ENCODE assay signal across 11 cellular contexts in genomic region chr9:134403292-134403681, GRCh38.
DNase-seq lines count a peak whose midpoint lies in the region; ATAC-seq and TF ChIP-seq lines count a peak whose summit lies in the region.
"Had no signal": no experiment of that assay in that cellular context is flagged by ENCODE, and none has a peak within 500 bp of the region (broad histone marks: within the 10 kb centered on the region; RNA-seq: fewer than 3 reads in every experiment).

No MANE protein-coding gene starts in this region.

- peaks cover 32% of the 10 kb centered on the region for H3K4me1 Mint-ChIP-seq in CD8-positive, alpha-beta T cell (ENCODE audit: low read depth)
- H3K4me1 Mint-ChIP-seq in activated CD4-positive, alpha-beta T cell treated with anti-CD3 and anti-CD28 coated beads, Interleukin-2, amount 10 ng/mL, durations not matched to agents 7 days and 5 days, result peaks cover 35% of the 10 kb centered on the region

- H3K9me3 Mint-ChIP-seq in CD8-positive, alpha-beta T cell, result no peaks in the 10 kb centered on the region
- H3K9me3 Mint-ChIP-seq in activated CD4-positive, alpha-beta T cell treated with anti-CD3 and anti-CD28 coated beads, Interleukin-2, amount 10 ng/mL, durations not matched to agents 7 days and 5 days, result peaks cover 6% of the 10 kb centered on the region

- H3K9me3 ChIP-seq in CD8-positive, alpha-beta T cell (ENCODE audit: low read length), result no peaks in the 10 kb centered on the region
- H3K9me3 ChIP-seq in adipocyte (ENCODE audit: control insufficient read depth, low read length), result no peaks in the 10 kb centered on the region
- H3K9me3 ChIP-seq in spleen, result peaks cover 0 to 12% (median 9%) of the 10 kb centered on the region in 8 donors

- no peak for DNase-seq in CD8-positive, alpha-beta T cell
- DNase-seq in adipocyte (ENCODE audit: low read depth) (no peak), spleen (no peak), HuH-7 (ENCODE audit: low spot score) (no peak), posterior cingulate gyrus (no peak)
- no peak for DNase-seq in activated CD4-positive, alpha-beta T cell treated with anti-CD3 and anti-CD28 coated beads, Interleukin-2, amount 10 ng/mL, durations not matched to agents 7 days and 5 days
- DNase-seq: Caco-2 had no signal

- 52 to 68% (median 55%) methylated on average over 11 of the region's 11 CpGs for WGBS in spleen, 5 donors

- TF ChIP-seq CTCF in CD8-positive, alpha-beta T cell (IDR thresholded peaks at IDR 0.05), result no peak
- no peak for TF ChIP-seq CTCF in spleen (IDR thresholded peaks at IDR 0.05 in 8 of 11, conservative IDR thresholded peaks at IDR 0.05 in 3 of 11)

- intact Hi-C loops in CD8-positive, alpha-beta T cell (cut with DNase I, micrococcal nuclease), result no loop called here
- intact Hi-C loops in spleen (cut with DNase I; ENCODE audit: low total_unique reads), result no loop called here
- intact Hi-C loops in posterior cingulate gyrus (cut with DNase I), result no loop called here

- H3K9ac ChIP-seq in adipocyte (ENCODE audit: low read length), result peak overlapping the region; percentile 79

- H3K36me3 Mint-ChIP-seq in CD8-positive, alpha-beta T cell, result no peaks in the 10 kb centered on the region
- no peaks in the 10 kb centered on the region for H3K36me3 Mint-ChIP-seq in activated CD4-positive, alpha-beta T cell treated with anti-CD3 and anti-CD28 coated beads, Interleukin-2, amount 10 ng/mL, durations not matched to agents 7 days and 5 days (ENCODE audit: low read depth)

- no peak for ATAC-seq in CD8-positive, alpha-beta T cell
- no peak for ATAC-seq in GM19035 (IDR thresholded peaks at IDR 0.05; ENCODE audit: unreplicated experiment)
- ATAC-seq: HCT116, WTC11 had no signal

- H3K4me1 ChIP-seq in CD8-positive, alpha-beta T cell (ENCODE audit: insufficient read depth, low read length), result peaks cover 55% of the 10 kb centered on the region
- H3K4me1 ChIP-seq in adipocyte (ENCODE audit: control insufficient read depth, insufficient read depth, low read length) (peaks cover 49% of the 10 kb centered on the region), spleen (peaks cover 53 to 100% (median 82%) of the 10 kb centered on the region in 6 donors)
- H3K4me1 ChIP-seq: Caco-2 had no signal

- H3K4me3 ChIP-seq in CD8-positive, alpha-beta T cell (ENCODE audit: low read depth, low read length), result no peak overlapping the region
- H3K4me3 ChIP-seq in adipocyte (ENCODE audit: low read length), result no peak overlapping the region
- peak overlapping the region in 1 of 8 donors; percentile 61 for H3K4me3 ChIP-seq in spleen

- no peaks in the 10 kb centered on the region for H3K36me3 ChIP-seq in CD8-positive, alpha-beta T cell (ENCODE audit: insufficient read depth, low read length)
- H3K36me3 ChIP-seq in adipocyte (ENCODE audit: control insufficient read depth, insufficient read depth, low read length, severe bottlenecking), result peaks cover 13% of the 10 kb centered on the region
- peaks cover 0 to 36% (median 0%) of the 10 kb centered on the region in 6 donors for H3K36me3 ChIP-seq in spleen

- no peak overlapping the region for H3K27ac ChIP-seq in CD8-positive, alpha-beta T cell (ENCODE audit: low read depth, low read length)
- peak overlapping the region; percentile 43 for H3K27ac ChIP-seq in layer of hippocampus (ENCODE audit: low read depth, low read length)
- peak overlapping the region; percentile 57 to 98 (median 92) for H3K27ac ChIP-seq in spleen

- CTCF ChIA-PET in CD8-positive, alpha-beta T cell (lab: Charles Lee), result interaction anchor here (2.5 kb wide), 1 partner anchor 12 kb away, joined by 6 read pairs; no protein-coding TSS in a partner anchor
- CTCF ChIA-PET in activated CD4-positive, alpha-beta T cell treated with anti-CD3 and anti-CD28 coated beads, Interleukin-2, amount 10 ng/mL, durations not matched to agents 7 days and 5 days (lab: Charles Lee), result no interaction called here

- no peak overlapping the region for H3K4me3 Mint-ChIP-seq in CD8-positive, alpha-beta T cell
- no peak overlapping the region for H3K4me3 Mint-ChIP-seq in activated CD4-positive, alpha-beta T cell treated with anti-CD3 and anti-CD28 coated beads, Interleukin-2, amount 10 ng/mL, durations not matched to agents 7 days and 5 days
- H3K4me3 Mint-ChIP-seq: WTC11 had no signal

- H3K27ac Mint-ChIP-seq in CD8-positive, alpha-beta T cell, result peak overlapping the region; percentile 67
- no peak overlapping the region for H3K27ac Mint-ChIP-seq in activated CD4-positive, alpha-beta T cell treated with anti-CD3 and anti-CD28 coated beads, Interleukin-2, amount 10 ng/mL, durations not matched to agents 7 days and 5 days

- H3K27me3 Mint-ChIP-seq in CD8-positive, alpha-beta T cell (ENCODE audit: low read depth), result no peaks in the 10 kb centered on the region
- no peaks in the 10 kb centered on the region for H3K27me3 Mint-ChIP-seq in activated CD4-positive, alpha-beta T cell treated with anti-CD3 and anti-CD28 coated beads, Interleukin-2, amount 10 ng/mL, durations not matched to agents 7 days and 5 days

- TF ChIP-seq POLR2A in spleen (IDR thresholded peaks at IDR 0.05), result no peak

- POLR2A ChIA-PET in CD8-positive, alpha-beta T cell (lab: Charles Lee), result interaction anchor here (1.7 kb wide), 1 partner anchor 11 kb away, joined by 10 read pairs; no protein-coding TSS in a partner anchor
- POLR2A ChIA-PET in activated CD4-positive, alpha-beta T cell treated with anti-CD3 and anti-CD28 coated beads, Interleukin-2, amount 10 ng/mL, durations not matched to agents 7 days and 5 days (lab: Charles Lee), result no interaction called here

- no peaks in the 10 kb centered on the region for H3K27me3 ChIP-seq in CD8-positive, alpha-beta T cell (ENCODE audit: insufficient read depth, low read length)
- no peaks in the 10 kb centered on the region for H3K27me3 ChIP-seq in adipocyte (replicated peaks; ENCODE audit: control insufficient read depth, insufficient read depth, low read length)
- no peaks in the 10 kb centered on the region for H3K27me3 ChIP-seq in layer of hippocampus (ENCODE audit: control insufficient read depth, insufficient read depth, low read length)
- H3K27me3 ChIP-seq in spleen (replicated peaks in 1 of 7), result no peaks in the 10 kb centered on the region
